ENCODE assay signal across 28 cellular contexts in the genomic region with DNA sequence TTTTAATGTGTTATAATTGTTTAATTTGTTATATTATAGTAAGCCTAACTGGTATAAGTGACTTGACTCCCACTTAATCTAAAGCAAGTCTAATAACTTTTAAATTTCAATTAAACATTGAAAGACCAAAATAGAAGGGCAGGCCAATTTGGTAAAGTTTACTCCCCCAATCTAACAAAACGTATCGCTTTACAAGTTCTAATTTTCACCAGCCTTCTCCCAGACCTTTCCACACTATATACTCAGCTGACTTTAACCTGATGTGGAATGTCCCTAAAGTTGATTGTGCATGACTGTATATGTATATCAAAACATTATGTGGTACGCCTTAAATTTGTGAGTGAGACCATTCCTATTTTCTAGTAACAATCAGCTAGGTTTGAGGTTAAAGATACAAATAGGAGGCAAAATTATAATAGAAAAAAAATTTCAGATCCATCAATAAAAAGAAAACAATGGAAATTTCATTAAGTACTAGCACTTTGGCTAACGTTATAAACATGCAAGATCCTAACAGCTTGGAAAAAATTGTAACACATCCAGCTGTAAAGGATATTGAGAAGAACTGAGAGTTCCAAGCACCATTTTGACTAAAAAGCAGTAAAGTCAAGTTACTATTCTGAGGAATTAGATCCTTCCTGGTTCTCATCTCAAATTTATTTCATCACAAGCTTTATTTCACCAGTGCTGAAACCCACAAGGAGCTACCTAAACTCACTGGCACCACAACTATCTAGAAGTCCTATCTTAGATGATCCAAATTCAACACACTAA.
"Had no signal": no experiment of that assay in that cellular context is flagged by ENCODE, and none has a peak within 500 bp of the region (broad histone marks: within the 10 kb centered on the region; RNA-seq: fewer than 3 reads in every experiment).

No MANE protein-coding gene starts in this region.

- H3K27ac ChIP-seq: brain microvascular endothelial cell, colonic mucosa, epithelial cell of prostate, esophagus squamous epithelium, gastroesophageal sphincter, WERI-Rb-1 had no signal

- ATAC-seq: activated CD4-positive, CD25-positive, alpha-beta regulatory T cell treated with anti-CD3 and anti-CD28 coated beads, Interleukin-2, amount 50 U/mL, for 24 hours; activated CD8-positive, alpha-beta T cell treated with anti-CD3 and anti-CD28 coated beads for 36 hours; activated T-cell treated with anti-CD3 and anti-CD28 coated beads, Interleukin-2, amount 50 U/mL, for 4 hours; activated T-helper 17 cell treated with anti-CD3 and anti-CD28 coated beads, Interleukin-2, amount 50 U/mL, for 72 hours; gastroesophageal sphincter; T-helper 17 cell had no signal

- H3K36me3 Mint-ChIP-seq: activated naive CD8-positive, alpha-beta T cell had no signal

- H3K4me3 Mint-ChIP-seq: activated B cell treated with CpG ODN at 0.5 μM for 24 hours; activated CD8-positive, alpha-beta T cell treated with anti-CD3 and anti-CD28 coated beads for 36 hours; activated naive CD8-positive, alpha-beta T cell; activated T-cell treated with anti-CD3 and anti-CD28 coated beads, Interleukin-2, amount 50 U/mL, for 4 hours; activated T-helper 17 cell treated with anti-CD3 and anti-CD28 coated beads, Interleukin-2, amount 50 U/mL, for 72 hours; T-helper 17 cell; T-helper 2 cell treated with Interferon-gamma antibody and Interleukin-4, amounts not matched to agents 5 μg/mL and 100 μg/mL, for 36 hours had no signal

- H3K36me3 ChIP-seq: brain microvascular endothelial cell, colonic mucosa, esophagus squamous epithelium, gastroesophageal sphincter, WERI-Rb-1 had no signal

- DNase-seq: activated B cell treated with CpG ODN at 0.5 μM for 24 hours; activated CD4-positive, alpha-beta T cell treated with anti-CD3 and anti-CD28 coated beads for 48 hours; activated CD4-positive, alpha-beta T cell treated with anti-CD3 and anti-CD28 coated beads, Interleukin-2, amount 50 U/mL, for 1 hour; activated CD4-positive, alpha-beta T cell treated with anti-CD3 and anti-CD28 coated beads, Interleukin-2, amount 50 U/mL, for 48 hours; activated CD8-positive, alpha-beta memory T cell treated with anti-CD3 and anti-CD28 coated beads for 24 hours; activated CD8-positive, alpha-beta T cell treated with anti-CD3 and anti-CD28 coated beads for 36 hours; activated effector memory CD4-positive, alpha-beta T cell treated with Interleukin-2 at 50 U/mL for 16 hours; activated gamma-delta T cell treated with Interleukin-2 at 50 U/mL for 16 hours; activated naive CD4-positive, alpha-beta T cell treated with anti-CD3 and anti-CD28 coated beads, Interleukin-2, amount 50 U/mL, for 16 hours; activated naive CD4-positive, alpha-beta T cell treated with Interleukin-2 at 50 U/mL for 16 hours; activated T-cell treated with anti-CD3 and anti-CD28 coated beads, Interleukin-2, amount 50 U/mL, for 4 hours; amniotic stem cell; anterior cingulate cortex; brain microvascular endothelial cell; colonic mucosa; effector CD8-positive, alpha-beta T cell; esophagus squamous epithelium; foreskin melanocyte; T-helper 1 cell; T-helper 17 cell; T1000; WERI-Rb-1 had no signal

- H3K9me3 ChIP-seq: colonic mucosa, esophagus squamous epithelium, gastroesophageal sphincter had no signal

- H3K27me3 ChIP-seq: brain microvascular endothelial cell, colonic mucosa, esophagus squamous epithelium, gastroesophageal sphincter had no signal

- H3K9me3 Mint-ChIP-seq: activated B cell treated with CpG ODN at 0.5 μM for 24 hours; activated CD8-positive, alpha-beta T cell treated with anti-CD3 and anti-CD28 coated beads for 36 hours; activated T-helper 17 cell treated with anti-CD3 and anti-CD28 coated beads, Interleukin-2, amount 50 U/mL, for 72 hours; T-helper 2 cell treated with Interferon-gamma antibody and Interleukin-4, amounts not matched to agents 5 μg/mL and 100 μg/mL, for 36 hours had no signal

- H3K4me1 ChIP-seq: colonic mucosa, esophagus squamous epithelium, gastroesophageal sphincter had no signal

- H3K4me1 Mint-ChIP-seq: activated B cell treated with CpG ODN at 0.5 μM for 24 hours; activated T-helper 17 cell treated with anti-CD3 and anti-CD28 coated beads, Interleukin-2, amount 50 U/mL, for 72 hours; T-helper 17 cell had no signal

- H3K4me3 ChIP-seq: colonic mucosa, esophagus squamous epithelium, gastroesophageal sphincter had no signal

- H3K27ac Mint-ChIP-seq: activated B cell treated with CpG ODN at 0.5 μM for 24 hours; activated CD8-positive, alpha-beta T cell treated with anti-CD3 and anti-CD28 coated beads for 36 hours; activated naive CD8-positive, alpha-beta T cell; activated T-helper 17 cell treated with anti-CD3 and anti-CD28 coated beads, Interleukin-2, amount 50 U/mL, for 72 hours; T-helper 17 cell; T-helper 2 cell treated with Interferon-gamma antibody and Interleukin-4, amounts not matched to agents 5 μg/mL and 100 μg/mL, for 36 hours had no signal
